Comparison of ENCODE assay signal across 1 cellular context in the genomic region with DNA sequence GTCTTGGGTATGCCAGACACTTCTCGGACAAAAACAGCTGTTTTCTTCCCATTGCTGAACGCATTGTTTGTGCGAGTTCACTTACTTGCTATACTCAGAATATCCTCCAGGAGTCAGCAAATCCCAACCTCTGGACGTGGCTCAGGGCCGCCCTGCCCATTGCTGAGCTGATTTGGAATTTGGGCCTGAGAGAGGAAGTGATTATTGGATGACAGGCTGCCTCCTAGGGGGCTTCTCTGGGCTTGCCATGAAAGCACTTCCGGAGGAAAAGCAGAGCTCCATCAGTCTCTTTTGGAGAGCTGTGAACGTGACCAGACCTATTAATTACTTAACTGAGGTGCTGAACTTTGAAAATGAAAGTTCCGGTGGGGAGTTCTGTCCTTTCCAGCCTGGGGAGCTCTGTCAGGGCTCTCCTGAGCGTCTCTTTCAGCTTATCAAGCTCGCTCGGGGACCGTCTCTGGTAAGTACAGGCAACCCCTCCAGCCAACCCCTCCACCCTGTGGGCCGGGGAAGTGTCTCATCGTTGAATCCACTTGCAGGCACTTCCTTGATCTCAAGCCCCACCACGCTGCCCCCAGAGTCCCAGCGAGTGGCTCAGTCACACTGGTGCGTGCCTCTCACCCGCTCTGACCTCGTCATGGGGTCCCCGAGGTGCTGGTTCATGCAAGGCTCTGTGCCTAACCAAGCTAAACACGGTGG.
TF ChIP-seq lines count a peak whose summit lies in the region.

No MANE protein-coding gene starts in this region.

TF ChIP-seq in K562, 482 proteins besides CTCF, POLR2A, EP300 and RAD21 (continued from another document and continues in another):
- TF ChIP-seq, protein P1, sequence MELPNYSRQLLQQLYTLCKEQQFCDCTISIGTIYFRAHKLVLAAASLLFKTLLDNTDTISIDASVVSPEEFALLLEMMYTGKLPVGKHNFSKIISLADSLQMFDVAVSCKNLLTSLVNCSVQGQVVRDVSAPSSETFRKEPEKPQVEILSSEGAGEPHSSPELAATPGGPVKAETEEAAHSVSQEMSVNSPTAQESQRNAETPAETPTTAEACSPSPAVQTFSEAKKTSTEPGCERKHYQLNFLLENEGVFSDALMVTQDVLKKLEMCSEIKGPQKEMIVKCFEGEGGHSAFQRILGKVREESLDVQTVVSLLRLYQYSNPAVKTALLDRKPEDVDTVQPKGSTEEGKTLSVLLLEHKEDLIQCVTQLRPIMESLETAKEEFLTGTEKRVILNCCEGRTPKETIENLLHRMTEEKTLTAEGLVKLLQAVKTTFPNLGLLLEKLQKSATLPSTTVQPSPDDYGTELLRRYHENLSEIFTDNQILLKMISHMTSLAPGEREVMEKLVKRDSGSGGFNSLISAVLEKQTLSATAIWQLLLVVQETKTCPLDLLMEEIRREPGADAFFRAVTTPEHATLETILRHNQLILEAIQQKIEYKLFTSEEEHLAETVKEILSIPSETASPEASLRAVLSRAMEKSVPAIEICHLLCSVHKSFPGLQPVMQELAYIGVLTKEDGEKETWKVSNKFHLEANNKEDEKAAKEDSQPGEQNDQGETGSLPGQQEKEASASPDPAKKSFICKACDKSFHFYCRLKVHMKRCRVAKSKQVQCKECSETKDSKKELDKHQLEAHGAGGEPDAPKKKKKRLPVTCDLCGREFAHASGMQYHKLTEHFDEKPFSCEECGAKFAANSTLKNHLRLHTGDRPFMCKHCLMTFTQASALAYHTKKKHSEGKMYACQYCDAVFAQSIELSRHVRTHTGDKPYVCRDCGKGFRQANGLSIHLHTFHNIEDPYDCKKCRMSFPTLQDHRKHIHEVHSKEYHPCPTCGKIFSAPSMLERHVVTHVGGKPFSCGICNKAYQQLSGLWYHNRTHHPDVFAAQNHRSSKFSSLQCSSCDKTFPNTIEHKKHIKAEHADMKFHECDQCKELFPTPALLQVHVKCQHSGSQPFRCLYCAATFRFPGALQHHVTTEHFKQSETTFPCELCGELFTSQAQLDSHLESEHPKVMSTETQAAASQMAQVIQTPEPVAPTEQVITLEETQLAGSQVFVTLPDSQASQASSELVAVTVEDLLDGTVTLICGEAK (IDR thresholded peaks at IDR 0.05): peak; percentile 79
- TF ChIP-seq, protein P1 (CRISPR knock-in tag; IDR thresholded peaks at IDR 0.05): no peak
- TF ChIP-seq, protein P2, sequence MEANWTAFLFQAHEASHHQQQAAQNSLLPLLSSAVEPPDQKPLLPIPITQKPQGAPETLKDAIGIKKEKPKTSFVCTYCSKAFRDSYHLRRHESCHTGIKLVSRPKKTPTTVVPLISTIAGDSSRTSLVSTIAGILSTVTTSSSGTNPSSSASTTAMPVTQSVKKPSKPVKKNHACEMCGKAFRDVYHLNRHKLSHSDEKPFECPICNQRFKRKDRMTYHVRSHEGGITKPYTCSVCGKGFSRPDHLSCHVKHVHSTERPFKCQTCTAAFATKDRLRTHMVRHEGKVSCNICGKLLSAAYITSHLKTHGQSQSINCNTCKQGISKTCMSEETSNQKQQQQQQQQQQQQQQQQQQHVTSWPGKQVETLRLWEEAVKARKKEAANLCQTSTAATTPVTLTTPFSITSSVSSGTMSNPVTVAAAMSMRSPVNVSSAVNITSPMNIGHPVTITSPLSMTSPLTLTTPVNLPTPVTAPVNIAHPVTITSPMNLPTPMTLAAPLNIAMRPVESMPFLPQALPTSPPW (CRISPR knock-in tag; IDR thresholded peaks at IDR 0.05): peak; percentile 33; the same call in 1 of the 2 replicates
- TF ChIP-seq MAFK (IDR thresholded peaks at IDR 0.05; ENCODE audit: low read length) (peak; percentile 36; the same call in 1 of the 2 replicates), KLF16 (IDR thresholded peaks at IDR 0.05) (peak; percentile 72), GABPA (tag; conservative IDR thresholded peaks at IDR 0.05; ENCODE audit: low read depth) (peak; percentile 86), ZNF830 (CRISPR knock-in tag; IDR thresholded peaks at IDR 0.05) (no peak), ZNF644 (tag; IDR thresholded peaks at IDR 0.05; ENCODE audit: low read depth) (no peak), SPI1 (IDR thresholded peaks at IDR 0.05; ENCODE audit: borderline replicate concordance, low read depth, low read length) (peak; percentile 98), NR2C1 (IDR thresholded peaks at IDR 0.05) (peak; percentile 87), NR2C1 (tag; IDR thresholded peaks at IDR 0.05) (peak; percentile 93), SOX6 (IDR thresholded peaks at IDR 0.05) (0 out of 2 replicates have a peak, but pooled peaks have one; percentile 54), ATF7 (IDR thresholded peaks at IDR 0.05) (peak; percentile 71), TEAD1 (CRISPR knock-in tag; IDR thresholded peaks at IDR 0.05) (peak; percentile 23 to 55; a peak in 1 of 4 replicates), PKNOX1 (IDR thresholded peaks at IDR 0.05) (peak; percentile 45), ZNF197 (CRISPR knock-in tag; IDR thresholded peaks at IDR 0.05; ENCODE audit: low read depth) (no peak), E2F8 (IDR thresholded peaks at IDR 0.05; ENCODE audit: low read depth, partially characterized antibody) (peak; percentile 41), NFE2 (IDR thresholded peaks at IDR 0.05; ENCODE audit: low read depth) (0 out of 2 replicates have a peak, but pooled peaks have one; percentile 5), SMARCE1 (IDR thresholded peaks at IDR 0.05) (no peak), MAZ (CRISPR knock-in tag; conservative IDR thresholded peaks at IDR 0.05 in 1 of 2, IDR thresholded peaks at IDR 0.05 in 1 of 2) (peak; percentile 30 to 68; a peak in 2 of 4 replicates), HDAC2 (IDR thresholded peaks at IDR 0.05) (no peak), FOXA3 (CRISPR knock-in tag; conservative IDR thresholded peaks at IDR 0.05 in 1 of 2, IDR thresholded peaks at IDR 0.05 in 1 of 2) (no peak), ZNF384 (IDR thresholded peaks at IDR 0.05; ENCODE audit: low read depth, low read length) (0 out of 2 replicates have a peak, but pooled peaks have one; percentile 22), DEAF1 (CRISPR knock-in tag; IDR thresholded peaks at IDR 0.05) (peak; percentile 98), ZNF24 (IDR thresholded peaks at IDR 0.05) (peak; percentile 46; the same call in 1 of the 2 replicates), JUND (IDR thresholded peaks at IDR 0.05; ENCODE audit: borderline replicate concordance, low read depth, low read length) (peak; percentile 64; the same call in 1 of the 2 replicates), JUND (tag; IDR thresholded peaks at IDR 0.05; ENCODE audit: borderline replicate concordance, low read depth, low read length) (peak; percentile 54; the same call in 1 of the 3 replicates)
- TF ChIP-seq, protein P3, sequence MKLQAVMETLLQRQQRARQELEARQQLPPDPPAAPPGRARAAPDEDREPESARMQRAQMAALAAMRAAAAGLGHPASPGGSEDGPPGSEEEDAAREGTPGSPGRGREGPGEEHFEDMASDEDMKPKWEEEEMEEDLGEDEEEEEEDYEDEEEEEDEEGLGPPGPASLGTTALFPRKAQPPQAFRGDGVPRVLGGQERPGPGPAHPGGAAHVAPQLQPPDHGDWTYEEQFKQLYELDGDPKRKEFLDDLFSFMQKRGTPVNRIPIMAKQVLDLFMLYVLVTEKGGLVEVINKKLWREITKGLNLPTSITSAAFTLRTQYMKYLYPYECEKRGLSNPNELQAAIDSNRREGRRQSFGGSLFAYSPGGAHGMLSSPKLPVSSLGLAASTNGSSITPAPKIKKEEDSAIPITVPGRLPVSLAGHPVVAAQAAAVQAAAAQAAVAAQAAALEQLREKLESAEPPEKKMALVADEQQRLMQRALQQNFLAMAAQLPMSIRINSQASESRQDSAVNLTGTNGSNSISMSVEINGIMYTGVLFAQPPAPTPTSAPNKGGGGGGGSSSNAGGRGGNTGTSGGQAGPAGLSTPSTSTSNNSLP (IDR thresholded peaks at IDR 0.05; ENCODE audit: borderline replicate concordance, low read depth, low read length): 0 out of 2 replicates have a peak, but pooled peaks have one; percentile 57
- TF ChIP-seq, protein P4, sequence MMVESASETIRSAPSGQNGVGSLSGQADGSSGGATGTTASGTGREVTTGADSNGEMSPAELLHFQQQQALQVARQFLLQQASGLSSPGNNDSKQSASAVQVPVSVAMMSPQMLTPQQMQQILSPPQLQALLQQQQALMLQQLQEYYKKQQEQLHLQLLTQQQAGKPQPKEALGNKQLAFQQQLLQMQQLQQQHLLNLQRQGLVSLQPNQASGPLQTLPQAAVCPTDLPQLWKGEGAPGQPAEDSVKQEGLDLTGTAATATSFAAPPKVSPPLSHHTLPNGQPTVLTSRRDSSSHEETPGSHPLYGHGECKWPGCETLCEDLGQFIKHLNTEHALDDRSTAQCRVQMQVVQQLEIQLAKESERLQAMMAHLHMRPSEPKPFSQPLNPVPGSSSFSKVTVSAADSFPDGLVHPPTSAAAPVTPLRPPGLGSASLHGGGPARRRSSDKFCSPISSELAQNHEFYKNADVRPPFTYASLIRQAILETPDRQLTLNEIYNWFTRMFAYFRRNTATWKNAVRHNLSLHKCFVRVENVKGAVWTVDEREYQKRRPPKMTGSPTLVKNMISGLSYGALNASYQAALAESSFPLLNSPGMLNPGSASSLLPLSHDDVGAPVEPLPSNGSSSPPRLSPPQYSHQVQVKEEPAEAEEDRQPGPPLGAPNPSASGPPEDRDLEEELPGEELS (CRISPR knock-in tag; IDR thresholded peaks at IDR 0.05; ENCODE audit: borderline replicate concordance): no peak
- TF ChIP-seq, protein P5, sequence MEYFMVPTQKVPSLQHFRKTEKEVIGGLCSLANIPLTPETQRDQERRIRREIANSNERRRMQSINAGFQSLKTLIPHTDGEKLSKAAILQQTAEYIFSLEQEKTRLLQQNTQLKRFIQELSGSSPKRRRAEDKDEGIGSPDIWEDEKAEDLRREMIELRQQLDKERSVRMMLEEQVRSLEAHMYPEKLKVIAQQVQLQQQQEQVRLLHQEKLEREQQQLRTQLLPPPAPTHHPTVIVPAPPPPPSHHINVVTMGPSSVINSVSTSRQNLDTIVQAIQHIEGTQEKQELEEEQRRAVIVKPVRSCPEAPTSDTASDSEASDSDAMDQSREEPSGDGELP (CRISPR knock-in tag; IDR thresholded peaks at IDR 0.05; ENCODE audit: borderline replicate concordance): peak; percentile 84
